ENCODE assay signal across 8 cellular contexts in the genomic region with DNA sequence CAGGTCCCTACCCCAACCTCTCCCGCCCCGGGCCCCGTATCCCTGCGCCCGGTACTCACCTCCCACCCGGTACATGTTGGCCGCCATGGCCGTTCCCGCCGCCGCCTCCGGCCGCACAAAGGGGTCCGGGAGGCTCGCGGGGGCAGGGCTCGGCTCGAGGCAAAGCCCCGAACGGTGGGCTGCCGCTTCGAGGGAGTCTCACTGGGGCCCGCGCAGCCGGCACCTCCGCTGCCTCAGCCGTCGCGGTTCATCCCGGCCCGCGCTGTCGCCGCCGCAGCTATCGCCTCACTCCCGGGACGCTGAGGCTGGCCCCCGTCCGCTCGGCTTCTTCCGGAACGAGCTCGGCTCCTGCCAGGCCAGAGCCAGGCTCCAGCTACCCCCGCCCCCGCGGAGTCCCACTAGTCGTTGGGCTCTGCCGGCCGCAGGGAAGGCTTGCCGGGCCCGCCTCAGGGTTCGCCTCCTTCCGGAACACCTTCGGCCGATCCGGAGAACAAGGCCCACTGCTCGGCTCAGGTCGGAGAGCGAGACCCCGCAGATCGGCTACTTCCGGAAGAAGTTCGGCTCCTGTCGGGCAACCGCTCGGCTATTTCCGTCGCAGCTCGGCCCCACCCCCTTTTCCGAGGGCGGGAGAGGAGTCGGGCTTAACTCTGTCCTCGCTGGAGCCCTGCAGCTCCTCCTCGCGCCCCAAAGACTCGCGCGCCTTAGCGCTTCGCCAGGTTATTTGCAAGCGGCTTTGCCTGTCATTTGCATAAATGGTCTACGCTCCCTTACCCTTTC. TPM values are rescaled to one million over a fixed set of nuclear protein-coding genes. Genes with fewer than 3 reads are reported as not detected.
A peak's percentile ranks its signal among the peaks of the same experiment; 100 is the strongest.
DNase-seq lines count a peak whose midpoint lies in the region; ATAC-seq and FAIRE-seq lines count a peak whose summit lies in the region.

A gene (minus strand): TSS at position 502 of the 777 bp plus-strand sequence. CDS start 415 bp downstream, at position 87.

- H3K79me1 ChIP-seq in mesenchymal stem cell (replicated peaks; ENCODE audit: low read length, poor library complexity, severe bottlenecking) = peaks cover 5% of the 10 kb centered on the region

- H3K23ac ChIP-seq in mesenchymal stem cell (ENCODE audit: low read length in 2 of 2) = peak within 1 kb of the TSS in 1 of 2 experiments; percentile 98

- peak within 1 kb of the TSS; percentile 81 for H2BK5ac ChIP-seq in mesenchymal stem cell (ENCODE audit: low read depth, low read length, poor library complexity, severe bottlenecking)

- peaks cover 47 to 56% of the 10 kb centered on the region in 2 donors for H3K4me1 Mint-ChIP-seq in effector memory CD8-positive, alpha-beta T cell (ENCODE audit: low read depth in 2 of 2)

- peak within 1 kb of the TSS; percentile 92 to 93 for H3K27ac Mint-ChIP-seq in effector memory CD8-positive, alpha-beta T cell

- no peaks in the 10 kb centered on the region for H3K27me3 Mint-ChIP-seq in effector memory CD8-positive, alpha-beta T cell

- peak within 1 kb of the TSS; percentile 93 to 97 for H3K4ac ChIP-seq in mesenchymal stem cell (ENCODE audit: low read depth in 1 of 2, low read length in 2 of 2)

- H3K9ac ChIP-seq in mesenchymal stem cell (ENCODE audit: low read length) = peak within 1 kb of the TSS; percentile 97

- under 1% methylated on average over 79 of the region's 83 CpGs for WGBS in mesenchymal stem cell

- no peaks in the 10 kb centered on the region for H3K9me3 Mint-ChIP-seq in effector memory CD8-positive, alpha-beta T cell

- peaks cover 48 to 60% of the 10 kb centered on the region in 2 experiments for H3K36me3 ChIP-seq in mesenchymal stem cell (ENCODE audit: control insufficient read depth in 1 of 2, insufficient read depth in 2 of 2, low read depth in 1 of 2, low read length in 2 of 2)

- peak within 1 kb of the TSS; percentile 91 for H4K91ac ChIP-seq in mesenchymal stem cell (ENCODE audit: low read length)

- H2AK5ac ChIP-seq in mesenchymal stem cell (ENCODE audit: low read length, severe bottlenecking) = no peak within 1 kb of the TSS

- peak within 1 kb of the TSS; percentile 55 for H2AFZ ChIP-seq in mesenchymal stem cell (ENCODE audit: low read depth, low read length)

- peak; percentile 98 for DNase-seq in COLO829 (ENCODE audit: low spot score)
- peak; percentile 87 for DNase-seq in HTR-8/SVneo (ENCODE audit: insufficient read length, low spot score)
- DNase-seq in NOMO-1 treated with dmso at 0.1 percent for 144 hours (lab: John Stamatoyannopoulos, UW; ENCODE audit: unreplicated experiment) = peak; percentile 100
- DNase-seq in activated CD8-positive, alpha-beta memory T cell treated with anti-CD3 and anti-CD28 coated beads for 48 hours (ENCODE audit: low read depth in 2 of 3, low spot score in 2 of 3) = peak; percentile 97 to 100 (median 100)
- DNase-seq in effector memory CD8-positive, alpha-beta T cell = peak; percentile 99 to 100 (median 100)
- peak; percentile 98 for DNase-seq in mesenchymal stem cell
- peak; percentile 99 for DNase-seq in stimulated activated CD8-positive, alpha-beta memory T cell treated with anti-CD3 and anti-CD28 coated beads, Interleukin-12 subunit alpha, Interleukin-12 subunit beta, amount 100 ng/mL, for 4 hours (ENCODE audit: low read depth)

- peak within 1 kb of the TSS; percentile 90 for H3K27ac ChIP-seq in mesenchymal stem cell (ENCODE audit: low read length, poor library complexity, severe bottlenecking)

- peak; percentile 64 for ATAC-seq in GM21367 (IDR thresholded peaks at IDR 0.05; ENCODE audit: unreplicated experiment)
- peak; percentile 77 for ATAC-seq in effector memory CD8-positive, alpha-beta T cell (replicated peaks)

- H3K18ac ChIP-seq in mesenchymal stem cell (ENCODE audit: low read depth in 1 of 2, low read length in 2 of 2) = peak within 1 kb of the TSS; percentile 94 to 98

- H3K9me3 ChIP-seq in mesenchymal stem cell (ENCODE audit: control insufficient read depth, low read length) = no peaks in the 10 kb centered on the region

- peak within 1 kb of the TSS; percentile 88 to 93 for H3K4me3 ChIP-seq in mesenchymal stem cell (ENCODE audit: insufficient read depth in 1 of 2, low read depth in 1 of 2, low read length in 2 of 2)

- peaks cover 68% of the 10 kb centered on the region for H3K36me3 Mint-ChIP-seq in effector memory CD8-positive, alpha-beta T cell (ENCODE audit: insufficient read depth)

- H4K8ac ChIP-seq in mesenchymal stem cell (ENCODE audit: low read length) = peak within 1 kb of the TSS; percentile 91

- peak; percentile 40 for FAIRE-seq in HTR-8/SVneo (lab: Jason Lieb, UNC)

- peak within 1 kb of the TSS; percentile 83 for H3K4me2 ChIP-seq in mesenchymal stem cell (ENCODE audit: low read length, poor library complexity, severe bottlenecking)

- peak within 1 kb of the TSS; percentile 93 for H2BK120ac ChIP-seq in mesenchymal stem cell (ENCODE audit: low read depth, low read length)

- H3K14ac ChIP-seq in mesenchymal stem cell (ENCODE audit: low read length in 2 of 2) = peak within 1 kb of the TSS in 1 of 2 experiments; percentile 94

- no peaks in the 10 kb centered on the region for H3K27me3 ChIP-seq in mesenchymal stem cell (ENCODE audit: control insufficient read depth in 1 of 2, insufficient read depth in 1 of 2, low read length in 2 of 2)

- H3K4me3 Mint-ChIP-seq in effector memory CD8-positive, alpha-beta T cell = peak within 1 kb of the TSS; percentile 95 to 98

- H2BK15ac ChIP-seq in mesenchymal stem cell (ENCODE audit: low read depth, poor library complexity, severe bottlenecking) = peak within 1 kb of the TSS; percentile 73

- H3K4me1 ChIP-seq in mesenchymal stem cell (ENCODE audit: control insufficient read depth, insufficient read depth, low read depth, low read length) = peaks cover 17% of the 10 kb centered on the region

- H2BK12ac ChIP-seq in mesenchymal stem cell (ENCODE audit: low read length in 2 of 2) = peak within 1 kb of the TSS in 1 of 2 experiments; percentile 90

RNA-seq across cellular contexts. Expression of the gene that starts here (rescaled TPM):
- polyA plus RNA-seq in mesenchymal stem cell (2013, experiment 1 of 2) = 50.7 TPM
- polyA plus RNA-seq in mesenchymal stem cell (2013, experiment 2 of 2) = 50.7 TPM

Comparison
In these comparisons a context has a peak if more than half of its experiments do, and no peak if none do; other contexts are left out.
1. Peak in every context shown above with its lines: DNase-seq, ATAC-seq, H3K4me3 ChIP-seq and H3K27ac ChIP-seq.